In the genomic region with DNA sequence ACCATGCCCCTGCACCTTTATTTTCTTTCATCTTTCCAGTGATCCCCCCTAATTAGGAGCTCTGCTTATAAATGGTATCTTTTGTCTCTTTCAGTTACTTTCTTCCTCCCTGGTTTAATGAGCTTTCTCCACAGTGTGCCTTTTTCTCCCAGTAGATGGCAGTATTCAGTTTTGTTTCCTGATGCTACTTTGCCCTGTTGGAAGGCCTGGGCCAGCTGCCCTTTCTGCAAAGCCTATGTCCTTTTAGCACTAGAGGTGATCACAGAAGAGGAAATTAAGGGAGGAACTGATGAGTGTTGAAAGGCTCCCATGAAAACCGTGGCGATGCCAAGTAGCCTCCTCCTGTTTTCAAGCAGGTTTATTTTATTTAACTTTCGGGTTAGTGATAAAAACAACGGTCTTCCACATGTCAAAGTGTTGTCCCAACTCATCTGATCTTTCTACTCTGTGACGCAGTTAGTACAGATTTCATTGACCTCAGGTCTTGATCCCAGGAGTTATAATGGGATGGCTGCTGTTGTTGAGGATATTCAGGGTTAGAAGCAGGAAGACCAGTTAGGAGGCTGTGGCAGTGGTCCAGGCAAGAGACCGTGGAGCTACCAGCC, we compare ENCODE assay signal across 8 cellular contexts.
DNase-seq lines count a peak whose midpoint lies in the region; ATAC-seq and TF ChIP-seq lines count a peak whose summit lies in the region.

No MANE protein-coding gene starts in this region.

- H2AFZ ChIP-seq in PC-9, result no peak overlapping the region

- H3K79me2 ChIP-seq in PC-9 (ENCODE audit: low read depth), result no peaks in the 10 kb centered on the region

- CTCF ChIA-PET in PC-9 (lab: Charles Lee), result interaction anchor here (1.1 kb wide), 1 partner anchor 703 kb away, joined by 4 read pairs; no protein-coding TSS in a partner anchor

- intact Hi-C loops in PC-9 (cut with micrococcal nuclease; ENCODE audit: unreplicated experiment), result loop anchor here (5.0 kb wide), 1 partner anchor 1274 kb away; no protein-coding TSS in a partner anchor

- H3K4me3 ChIP-seq in PC-9, result no peak overlapping the region

- no peaks in the 10 kb centered on the region for H3K9me3 ChIP-seq in PC-9 (ENCODE audit: insufficient read depth, low read depth)

- no peak overlapping the region for H3K4me2 ChIP-seq in PC-9

- no peaks in the 10 kb centered on the region for H3K9me2 ChIP-seq in PC-9 (ENCODE audit: insufficient read depth)

- H4K20me1 ChIP-seq in PC-9 (ENCODE audit: insufficient read depth), result no peaks in the 10 kb centered on the region

- POLR2A ChIA-PET in PC-9 (lab: Charles Lee; ENCODE audit: unreplicated experiment), result interaction anchor here (0.5 kb wide), 1 partner anchor 101 kb away, joined by 5 read pairs; no protein-coding TSS in a partner anchor

- no TSS peak for BruUV-seq in PC-9 (replicated peaks; lab: Mats Ljungman, UMichigan)

- no peak for TF ChIP-seq EP300 in Ishikawa (IDR thresholded peaks at IDR 0.05; ENCODE audit: borderline replicate concordance)

- TF ChIP-seq RAD21 in Ishikawa (IDR thresholded peaks at IDR 0.05; ENCODE audit: low read depth), result peak; percentile 32; the same call in 1 of the 2 replicates

- DNase-seq in DMS53 (lab: John Stamatoyannopoulos, UW) (peak; percentile 78), PC-9 (peak in 1 of 2 experiments; percentile 4), myocyte (ENCODE audit: low read depth) (peak; percentile 83)
- DNase-seq in activated T-cell treated with anti-CD3 and anti-CD28 coated beads, Interleukin-2, amount 50 U/mL, for 48 hours, result no peak
- no peak for DNase-seq in activated CD4-positive, alpha-beta T cell treated with anti-CD3 and anti-CD28 coated beads, Interleukin-2, amount 50 U/mL, for 48 hours

- H3F3A ChIP-seq in PC-9 (ENCODE audit: insufficient read depth, low read depth), result no peaks in the 10 kb centered on the region

- no peaks in the 10 kb centered on the region for H3K27me3 ChIP-seq in PC-9 (ENCODE audit: insufficient read depth, low read depth)

- no peaks in the 10 kb centered on the region for H3K4me1 ChIP-seq in PC-9 (replicated peaks; ENCODE audit: insufficient read depth)

- no peak overlapping the region for H3K27ac ChIP-seq in PC-9

- peak; percentile 84 for ATAC-seq in GM21423 (IDR thresholded peaks at IDR 0.05; ENCODE audit: unreplicated experiment)
- ATAC-seq in esophagus mucosa, result peak; percentile 76

- peak; percentile 75 for TF ChIP-seq CTCF in PC-9 (conservative IDR thresholded peaks at IDR 0.05)

- H3K36me3 ChIP-seq in PC-9 (ENCODE audit: low read depth), result no peaks in the 10 kb centered on the region

TF ChIP-seq in Ishikawa, 13 proteins besides CTCF, POLR2A, EP300 and RAD21:
- TF ChIP-seq TCF12 (IDR thresholded peaks at IDR 0.05; ENCODE audit: low read depth) (no peak), CEBPB (IDR thresholded peaks at IDR 0.05) (no peak), NFIC (IDR thresholded peaks at IDR 0.05) (no peak), ZBTB7A (IDR thresholded peaks at IDR 0.05; ENCODE audit: low read depth) (no peak), TEAD4 (IDR thresholded peaks at IDR 0.05) (no peak), FOXM1 (IDR thresholded peaks at IDR 0.05; ENCODE audit: borderline replicate concordance, low read depth) (no peak), TAF1 (IDR thresholded peaks at IDR 0.05; ENCODE audit: low read depth) (no peak), YY1 (IDR thresholded peaks at IDR 0.05; ENCODE audit: low read depth) (no peak), CREB1 (IDR thresholded peaks at IDR 0.05; ENCODE audit: low read depth) (no peak), EGR1 (IDR thresholded peaks at IDR 0.05) (no peak)
- TF ChIP-seq, protein P1, sequence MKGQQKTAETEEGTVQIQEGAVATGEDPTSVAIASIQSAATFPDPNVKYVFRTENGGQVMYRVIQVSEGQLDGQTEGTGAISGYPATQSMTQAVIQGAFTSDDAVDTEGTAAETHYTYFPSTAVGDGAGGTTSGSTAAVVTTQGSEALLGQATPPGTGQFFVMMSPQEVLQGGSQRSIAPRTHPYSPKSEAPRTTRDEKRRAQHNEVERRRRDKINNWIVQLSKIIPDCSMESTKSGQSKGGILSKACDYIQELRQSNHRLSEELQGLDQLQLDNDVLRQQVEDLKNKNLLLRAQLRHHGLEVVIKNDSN (IDR thresholded peaks at IDR 0.05), result no peak
- TF ChIP-seq, protein P2, sequence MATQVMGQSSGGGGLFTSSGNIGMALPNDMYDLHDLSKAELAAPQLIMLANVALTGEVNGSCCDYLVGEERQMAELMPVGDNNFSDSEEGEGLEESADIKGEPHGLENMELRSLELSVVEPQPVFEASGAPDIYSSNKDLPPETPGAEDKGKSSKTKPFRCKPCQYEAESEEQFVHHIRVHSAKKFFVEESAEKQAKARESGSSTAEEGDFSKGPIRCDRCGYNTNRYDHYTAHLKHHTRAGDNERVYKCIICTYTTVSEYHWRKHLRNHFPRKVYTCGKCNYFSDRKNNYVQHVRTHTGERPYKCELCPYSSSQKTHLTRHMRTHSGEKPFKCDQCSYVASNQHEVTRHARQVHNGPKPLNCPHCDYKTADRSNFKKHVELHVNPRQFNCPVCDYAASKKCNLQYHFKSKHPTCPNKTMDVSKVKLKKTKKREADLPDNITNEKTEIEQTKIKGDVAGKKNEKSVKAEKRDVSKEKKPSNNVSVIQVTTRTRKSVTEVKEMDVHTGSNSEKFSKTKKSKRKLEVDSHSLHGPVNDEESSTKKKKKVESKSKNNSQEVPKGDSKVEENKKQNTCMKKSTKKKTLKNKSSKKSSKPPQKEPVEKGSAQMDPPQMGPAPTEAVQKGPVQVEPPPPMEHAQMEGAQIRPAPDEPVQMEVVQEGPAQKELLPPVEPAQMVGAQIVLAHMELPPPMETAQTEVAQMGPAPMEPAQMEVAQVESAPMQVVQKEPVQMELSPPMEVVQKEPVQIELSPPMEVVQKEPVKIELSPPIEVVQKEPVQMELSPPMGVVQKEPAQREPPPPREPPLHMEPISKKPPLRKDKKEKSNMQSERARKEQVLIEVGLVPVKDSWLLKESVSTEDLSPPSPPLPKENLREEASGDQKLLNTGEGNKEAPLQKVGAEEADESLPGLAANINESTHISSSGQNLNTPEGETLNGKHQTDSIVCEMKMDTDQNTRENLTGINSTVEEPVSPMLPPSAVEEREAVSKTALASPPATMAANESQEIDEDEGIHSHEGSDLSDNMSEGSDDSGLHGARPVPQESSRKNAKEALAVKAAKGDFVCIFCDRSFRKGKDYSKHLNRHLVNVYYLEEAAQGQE (IDR thresholded peaks at IDR 0.05; ENCODE audit: low read depth), result no peak
- TF ChIP-seq, protein P3, sequence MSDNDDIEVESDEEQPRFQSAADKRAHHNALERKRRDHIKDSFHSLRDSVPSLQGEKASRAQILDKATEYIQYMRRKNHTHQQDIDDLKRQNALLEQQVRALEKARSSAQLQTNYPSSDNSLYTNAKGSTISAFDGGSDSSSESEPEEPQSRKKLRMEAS (IDR thresholded peaks at IDR 0.05), result no peak

Comparison
In these comparisons a context has a peak if more than half of its experiments do, and no peak if none do; other contexts are left out.
1. DNase-seq: peak in DMS53 (single experiment) and myocyte (single experiment); none in activated T-cell treated with anti-CD3 and anti-CD28 coated beads, Interleukin-2, amount 50 U/mL, for 48 hours (0 of 2) and activated CD4-positive, alpha-beta T cell treated with anti-CD3 and anti-CD28 coated beads, Interleukin-2, amount 50 U/mL, for 48 hours (0 of 2).